ENCODE assay signal across 21 cellular contexts in the genomic region with DNA sequence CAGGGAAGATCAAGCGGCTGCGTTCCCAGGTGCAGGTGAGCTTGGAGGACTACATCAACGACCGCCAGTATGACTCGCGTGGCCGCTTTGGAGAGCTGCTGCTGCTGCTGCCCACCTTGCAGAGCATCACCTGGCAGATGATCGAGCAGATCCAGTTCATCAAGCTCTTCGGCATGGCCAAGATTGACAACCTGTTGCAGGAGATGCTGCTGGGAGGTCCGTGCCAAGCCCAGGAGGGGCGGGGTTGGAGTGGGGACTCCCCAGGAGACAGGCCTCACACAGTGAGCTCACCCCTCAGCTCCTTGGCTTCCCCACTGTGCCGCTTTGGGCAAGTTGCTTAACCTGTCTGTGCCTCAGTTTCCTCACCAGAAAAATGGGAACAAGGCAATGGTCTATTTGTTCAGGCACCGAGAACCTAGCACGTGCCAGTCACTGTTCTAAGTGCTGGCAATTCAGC.
"Had no signal": no experiment of that assay in that cellular context is flagged by ENCODE, and none has a peak within 500 bp of the region (broad histone marks: within the 10 kb centered on the region; RNA-seq: fewer than 3 reads in every experiment).

No MANE protein-coding gene starts in this region.

- H3K9me3 ChIP-seq: ovary, testis, tibial nerve, upper lobe of right lung, vagina had no signal

- H3K27ac ChIP-seq: hepatocyte, ovary, testis, tibial nerve, upper lobe of right lung, vagina had no signal

- H3K79me2 ChIP-seq: hepatocyte had no signal

- H3K9me3 Mint-ChIP-seq: dendritic cell treated with granulocyte-macrophage colony-stimulating factor and Interleukin-4, amounts not matched to agents 40 ng/mL and 50 ng/mL, for 4 days; endodermal cell; naive thymus-derived CD4-positive, alpha-beta T cell; neural crest cell; stimulated activated naive CD8-positive, alpha-beta T cell treated with anti-CD3 and anti-CD28 coated beads, Interleukin-15, Interleukin-2, amounts not matched to agents 100 ng/mL and 50 ng/mL, for 24 hours had no signal

- H3K27me3 Mint-ChIP-seq: progenitor cell of endocrine pancreas had no signal

- H3K4me2 ChIP-seq: hepatocyte had no signal

- H3K27ac Mint-ChIP-seq: dendritic cell treated with granulocyte-macrophage colony-stimulating factor and Interleukin-4, amounts not matched to agents 40 ng/mL and 50 ng/mL, for 4 days; endodermal cell; naive thymus-derived CD4-positive, alpha-beta T cell; progenitor cell of endocrine pancreas; stimulated activated naive CD8-positive, alpha-beta T cell treated with anti-CD3 and anti-CD28 coated beads, Interleukin-15, Interleukin-2, amounts not matched to agents 100 ng/mL and 50 ng/mL, for 24 hours had no signal

- ATAC-seq: left colon; naive thymus-derived CD4-positive, alpha-beta T cell; right cardiac atrium; upper lobe of right lung had no signal

- H3K36me3 Mint-ChIP-seq: naive thymus-derived CD4-positive, alpha-beta T cell had no signal

- H3K27me3 ChIP-seq: hepatocyte, ovary, testis, vagina had no signal

- H3K4me3 ChIP-seq: hepatocyte, ovary, testis, tibial nerve, upper lobe of right lung, vagina had no signal

- H3K36me3 ChIP-seq: ovary, tibial nerve, upper lobe of right lung, vagina had no signal

- DNase-seq: effector CD4-positive, alpha-beta T cell; endodermal cell; erythroblast; foreskin melanocyte; head of caudate nucleus; left colon; naive thymus-derived CD4-positive, alpha-beta T cell; nucleus accumbens; ovary; right cardiac atrium; small intestine; stimulated activated CD4-positive, alpha-beta T cell treated with anti-CD3 and anti-CD28 coated beads, Interleukin-12 subunit alpha, Interleukin-12 subunit beta, amount 100 ng/mL, for 4 hours; testis; upper lobe of right lung had no signal

- H2AFZ ChIP-seq: hepatocyte had no signal

- H3K4me3 Mint-ChIP-seq: dendritic cell treated with granulocyte-macrophage colony-stimulating factor and Interleukin-4, amounts not matched to agents 40 ng/mL and 50 ng/mL, for 4 days; endodermal cell; naive thymus-derived CD4-positive, alpha-beta T cell; neural crest cell; stimulated activated naive CD8-positive, alpha-beta T cell treated with anti-CD3 and anti-CD28 coated beads, Interleukin-15, Interleukin-2, amounts not matched to agents 100 ng/mL and 50 ng/mL, for 24 hours had no signal

- H3K4me1 Mint-ChIP-seq: endodermal cell; naive thymus-derived CD4-positive, alpha-beta T cell; neural crest cell had no signal

- H3K4me1 ChIP-seq: testis, tibial nerve, upper lobe of right lung, vagina had no signal
